ENCODE assay signal across 22 cellular contexts in genomic region chr6:5894357-5894756, GRCh38.
"Had no signal": no experiment of that assay in that cellular context is flagged by ENCODE, and none has a peak within 500 bp of the region (broad histone marks: within the 10 kb centered on the region; RNA-seq: fewer than 3 reads in every experiment).

No MANE protein-coding gene starts in this region.

- H3K27ac Mint-ChIP-seq: IgD-negative memory B cell had no signal

- H3K27ac ChIP-seq: HL-60, KMS-11, SJCRH30 had no signal

- DNase-seq: Kasumi-1, MM.1S, NCI-H1092 treated with DMSO at 0.1 percent for 48 hours, NCI-H1436, NCI-H187, NCI-H2029, NCI-H2081 treated with DMSO at 0.1 percent for 48 hours, NCI-H2171, NCI-H226, NCI-H446, NCI-H510A, NCI-H524 treated with DMSO at 0.1 percent for 48 hours, NCI-H69, NCI-H774, RPMI8226, SHP77 treated with DMSO at 0.1 percent for 48 hours, SJCRH30 had no signal

- ATAC-seq: K562, SK-N-SH treated with all-trans-retinoic acid at 6 μM for 48 hours had no signal

- H3K27me3 ChIP-seq: SJCRH30 had no signal

- H3K9me3 ChIP-seq: SJCRH30 had no signal
